Comparison of ENCODE assay signal across 16 cellular contexts in genomic region chr1:229434641-229435051, GRCh38. TPM values are rescaled to one million over a fixed set of nuclear protein-coding genes. Genes with fewer than 3 reads are reported as not detected.
DNase-seq lines count a peak whose midpoint lies in the region; ATAC-seq lines count a peak whose summit lies in the region.
"Had no signal": no experiment of that assay in that cellular context is flagged by ENCODE, and none has a peak within 500 bp of the region (broad histone marks: within the 10 kb centered on the region; RNA-seq: fewer than 3 reads in every experiment).

No MANE protein-coding gene starts in this region.

- no peak overlapping the region for H3K27ac Mint-ChIP-seq in stimulated activated naive B cell treated with anti-CD40 and anti-IgM and Interleukin-4, amounts not matched to agents 10 μg/mL and 1 μg/mL and 100 μg/mL, for 72 hours

- peaks cover 46 to 62% of the 10 kb centered on the region in 2 donors for H3K27me3 Mint-ChIP-seq in stimulated activated naive B cell treated with anti-CD40 and anti-IgM and Interleukin-4, amounts not matched to agents 10 μg/mL and 1 μg/mL and 100 μg/mL, for 72 hours

- no peak for ATAC-seq in stimulated activated naive B cell treated with anti-CD40 and anti-IgM and Interleukin-4, amounts not matched to agents 10 μg/mL and 1 μg/mL and 100 μg/mL, for 72 hours (replicated peaks)
- ATAC-seq in GM21381 (IDR thresholded peaks at IDR 0.05; ENCODE audit: unreplicated experiment) (no peak), GM21723 (IDR thresholded peaks at IDR 0.05; ENCODE audit: unreplicated experiment) (no peak), HG02798 (IDR thresholded peaks at IDR 0.05; ENCODE audit: poor library complexity, unreplicated experiment) (no peak)
- ATAC-seq: mucosa of descending colon had no signal

- peak; percentile 49 for DNase-seq in NCI-H146 (lab: John Stamatoyannopoulos, UW)
- no peak for DNase-seq in NCI-H146 treated with DMSO at 0.1 percent for 48 hours (lab: John Stamatoyannopoulos, UW; ENCODE audit: unreplicated experiment)
- DNase-seq in cerebellum (ENCODE audit: low spot score), result peak; percentile 25
- DNase-seq in stimulated activated naive B cell treated with anti-CD40 and anti-IgM and Interleukin-4, amounts not matched to agents 10 μg/mL and 1 μg/mL and 100 μg/mL, for 72 hours, result no peak
- DNase-seq: activated CD4-positive, CD25-positive, alpha-beta regulatory T cell; DMS153; mucosa of descending colon; NCI-H526 treated with DMSO at 0.1 percent for 48 hours; thyroid gland had no signal

- peaks cover 2% of the 10 kb centered on the region for H3K9me3 ChIP-seq in iPS-18c (ENCODE audit: control insufficient read depth, insufficient read depth, low read length)
- H3K9me3 ChIP-seq: A549, mucosa of descending colon, thyroid gland had no signal

- peak overlapping the region; percentile 57 for H3K4me3 ChIP-seq in iPS-18c (ENCODE audit: insufficient read depth, low read depth, low read length)
- H3K4me3 ChIP-seq: A549, mucosa of descending colon, SJSA1, skin epidermis, thyroid gland had no signal

- peaks cover 16 to 40% of the 10 kb centered on the region in 2 donors for H3K4me1 Mint-ChIP-seq in stimulated activated naive B cell treated with anti-CD40 and anti-IgM and Interleukin-4, amounts not matched to agents 10 μg/mL and 1 μg/mL and 100 μg/mL, for 72 hours

- peaks cover 15 to 18% of the 10 kb centered on the region in 2 donors for H3K36me3 Mint-ChIP-seq in stimulated activated naive B cell treated with anti-CD40 and anti-IgM and Interleukin-4, amounts not matched to agents 10 μg/mL and 1 μg/mL and 100 μg/mL, for 72 hours

- H3K4me3 Mint-ChIP-seq in stimulated activated naive B cell treated with anti-CD40 and anti-IgM and Interleukin-4, amounts not matched to agents 10 μg/mL and 1 μg/mL and 100 μg/mL, for 72 hours, result peak overlapping the region; percentile 19 to 47

- H3K9me3 Mint-ChIP-seq in stimulated activated naive B cell treated with anti-CD40 and anti-IgM and Interleukin-4, amounts not matched to agents 10 μg/mL and 1 μg/mL and 100 μg/mL, for 72 hours, result no peaks in the 10 kb centered on the region

RNA-seq across cellular contexts. Expression of gene ACTA1, which starts 0.8 kb away (rescaled TPM):
- 2.1 TPM for total RNA-seq in cerebellum
- total RNA-seq: SJSA1 had no signal

Comparison
In these comparisons a context has a peak if more than half of its experiments do, and no peak if none do; other contexts are left out.
1. DNase-seq: peak in NCI-H146 (single experiment) and cerebellum (single experiment); none in NCI-H146 treated with DMSO at 0.1 percent for 48 hours (single experiment) and stimulated activated naive B cell treated with anti-CD40 and anti-IgM and Interleukin-4, amounts not matched to agents 10 μg/mL and 1 μg/mL and 100 μg/mL, for 72 hours (single experiment).